In the genomic region with DNA sequence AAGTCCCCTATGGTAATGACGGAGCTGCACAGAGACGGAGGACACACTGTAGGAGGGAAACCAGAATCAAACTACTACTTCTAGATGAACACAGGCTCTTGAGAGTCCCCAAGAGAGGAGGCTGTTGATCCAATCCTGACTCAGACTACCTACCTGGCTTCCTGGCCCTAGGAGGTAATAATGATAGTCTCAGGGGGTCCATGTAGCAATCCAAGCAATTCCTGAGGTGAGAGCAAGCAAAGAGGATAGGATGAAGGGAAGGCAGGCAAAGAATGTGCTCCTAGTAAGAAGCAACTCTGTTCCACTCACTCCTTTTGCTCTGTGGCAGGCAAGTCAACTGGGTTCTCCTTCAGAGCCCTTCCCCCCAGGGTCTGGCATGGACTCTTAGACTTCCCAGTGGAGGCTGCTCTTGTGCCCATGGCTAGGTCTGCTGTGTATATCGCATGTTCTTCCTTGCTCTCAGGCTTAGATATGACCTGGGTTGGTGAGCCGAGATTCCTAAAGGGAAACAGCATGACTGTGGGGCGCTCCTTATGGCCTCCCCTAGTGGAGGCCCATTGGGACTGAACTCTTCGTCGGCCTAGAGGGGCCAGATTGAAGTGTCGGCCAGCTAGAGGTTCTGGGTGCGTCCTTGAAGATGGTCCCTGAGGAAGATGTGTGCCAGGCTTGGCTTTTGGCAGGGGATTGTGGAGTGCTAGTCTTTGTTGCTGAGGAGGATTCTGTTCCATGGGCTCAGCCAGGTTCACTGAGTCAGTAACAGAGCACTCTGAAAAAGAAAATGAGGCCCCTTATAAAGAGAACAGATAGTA, we compare ENCODE assay signal across 11 cellular contexts. TPM values are rescaled to one million over a fixed set of nuclear protein-coding genes. Genes with fewer than 3 reads are reported as not detected.
DNase-seq lines count a peak whose midpoint lies in the region; ATAC-seq and TF ChIP-seq lines count a peak whose summit lies in the region.
"Had no signal": no experiment of that assay in that cellular context is flagged by ENCODE, and none has a peak within 500 bp of the region (broad histone marks: within the 10 kb centered on the region; RNA-seq: fewer than 3 reads in every experiment).

No MANE protein-coding gene starts in this region.

- POLR2A ChIA-PET in CD8-positive, alpha-beta memory T cell (lab: Charles Lee), result interaction anchor here (2.9 to 3.3 kb wide), 3 partner anchors 7 to 45 kb away, joined by 30 to 41 read pairs (median 33); a partner anchor contains a TSS

- no peaks in the 10 kb centered on the region for H3K9me3 Mint-ChIP-seq in CD8-positive, alpha-beta memory T cell
- H3K9me3 Mint-ChIP-seq in endothelial cell (ENCODE audit: unreplicated experiment) (no peaks in the 10 kb centered on the region), progenitor cell of endocrine pancreas (ENCODE audit: low read depth) (no peaks in the 10 kb centered on the region)

- H3K4me3 ChIP-seq in CD8-positive, alpha-beta memory T cell (ENCODE audit: low read length), result no peak overlapping the region
- H3K4me3 ChIP-seq in SK-N-MC, result no peak overlapping the region

- peaks cover 68 to 87% (median 81%) of the 10 kb centered on the region in 3 donors for H3K4me1 Mint-ChIP-seq in CD8-positive, alpha-beta memory T cell
- peaks cover 7% of the 10 kb centered on the region for H3K4me1 Mint-ChIP-seq in endothelial cell (ENCODE audit: unreplicated experiment)
- peaks cover 11% of the 10 kb centered on the region for H3K4me1 Mint-ChIP-seq in progenitor cell of endocrine pancreas (ENCODE audit: low read depth)

- H3K9me3 ChIP-seq in CD8-positive, alpha-beta memory T cell (ENCODE audit: low read length), result no peaks in the 10 kb centered on the region
- no peaks in the 10 kb centered on the region for H3K9me3 ChIP-seq in SK-N-MC (ENCODE audit: low read depth, low read length)

- CTCF ChIA-PET in CD8-positive, alpha-beta memory T cell (lab: Charles Lee), result interaction anchor here (0.9 to 12.1 kb wide), 3 partner anchors 13 to 93 kb away, joined by 3 to 146 read pairs (median 52); a partner anchor contains a TSS

- in situ Hi-C loops in G401 (cut with HindIII; ENCODE audit: low sequenced_read_pairs), result no loop called here

- no peak for ATAC-seq in HG02970 (IDR thresholded peaks at IDR 0.05; ENCODE audit: low FRiP score, unreplicated experiment)

- peaks cover 0 to 2% of the 10 kb centered on the region in 2 donors for H3K27me3 Mint-ChIP-seq in CD8-positive, alpha-beta memory T cell
- peaks cover 11% of the 10 kb centered on the region for H3K27me3 Mint-ChIP-seq in endothelial cell (ENCODE audit: unreplicated experiment)
- no peaks in the 10 kb centered on the region for H3K27me3 Mint-ChIP-seq in progenitor cell of endocrine pancreas

- TF ChIP-seq CTCF in endothelial cell (IDR thresholded peaks at IDR 0.05; ENCODE audit: unreplicated experiment) (no peak), progenitor cell of endocrine pancreas (IDR thresholded peaks at IDR 0.05; ENCODE audit: unreplicated experiment) (no peak)

- no peak overlapping the region for H3K9ac ChIP-seq in SK-N-MC (ENCODE audit: insufficient read length)

- DNase-seq in CD8-positive, alpha-beta memory T cell, result no peak
- no peak for DNase-seq in SK-N-MC (ENCODE audit: low read depth, low spot score)
- no peak for DNase-seq in endothelial cell (ENCODE audit: low spot score)
- DNase-seq in progenitor cell of endocrine pancreas (ENCODE audit: low spot score, unreplicated experiment), result no peak
- no peak for DNase-seq in medulla oblongata (ENCODE audit: extremely low spot score)
- no peak for DNase-seq in G401 (ENCODE audit: low spot score)
- no peak for DNase-seq in stimulated activated CD4-positive, alpha-beta T cell treated with anti-CD3 and anti-CD28 coated beads, Interleukin-12 subunit alpha, Interleukin-12 subunit beta, amount 100 ng/mL, for 4 hours
- DNase-seq: DMS79 treated with DMSO at 0.1 percent for 48 hours, hippocampal formation, NCI-H1417 treated with DMSO at 0.1 percent for 48 hours had no signal

- H3K4me3 Mint-ChIP-seq in CD8-positive, alpha-beta memory T cell, result peak overlapping the region; percentile 60 to 99 (median 96)
- H3K4me3 Mint-ChIP-seq in endothelial cell (ENCODE audit: unreplicated experiment), result peak overlapping the region; percentile 59
- peak overlapping the region; percentile 97 for H3K4me3 Mint-ChIP-seq in progenitor cell of endocrine pancreas (ENCODE audit: low read depth)

- H3K27ac Mint-ChIP-seq in CD8-positive, alpha-beta memory T cell, result peak overlapping the region; percentile 66 to 99 (median 80)
- no peak overlapping the region for H3K27ac Mint-ChIP-seq in endothelial cell (ENCODE audit: unreplicated experiment)
- H3K27ac Mint-ChIP-seq in progenitor cell of endocrine pancreas, result no peak overlapping the region

- peaks cover 4 to 68% (median 25%) of the 10 kb centered on the region in 3 donors for H3K36me3 Mint-ChIP-seq in CD8-positive, alpha-beta memory T cell
- H3K36me3 Mint-ChIP-seq in endothelial cell (ENCODE audit: low read depth, unreplicated experiment) (peaks cover 41% of the 10 kb centered on the region), progenitor cell of endocrine pancreas (ENCODE audit: insufficient read depth) (peaks cover 24% of the 10 kb centered on the region)

- H3K27ac ChIP-seq in CD8-positive, alpha-beta memory T cell (ENCODE audit: low read depth, low read length), result no peak overlapping the region
- H3K27ac ChIP-seq in SK-N-MC, result 0 out of 2 replicates have a peak overlapping the region, but pooled peaks have one; percentile 2

- peaks cover 55% of the 10 kb centered on the region for H3K36me3 ChIP-seq in CD8-positive, alpha-beta memory T cell (ENCODE audit: insufficient read depth, low read length)
- H3K36me3 ChIP-seq in SK-N-MC (ENCODE audit: insufficient read depth, low read length), result peaks cover 59% of the 10 kb centered on the region

- peaks cover 48% of the 10 kb centered on the region for H3K4me1 ChIP-seq in CD8-positive, alpha-beta memory T cell (ENCODE audit: insufficient read depth, low read length)

- no peaks in the 10 kb centered on the region for H3K27me3 ChIP-seq in CD8-positive, alpha-beta memory T cell (ENCODE audit: insufficient read depth, low read length, poor library complexity, severe bottlenecking)

RNA-seq across cellular contexts. Expression of a gene that starts 2.1 kb away (rescaled TPM):
- 100 to 1,000 TPM; 101 to 106 TPM for total RNA-seq in CD8-positive, alpha-beta memory T cell
- 161 TPM for polyA plus RNA-seq in CD8-positive, alpha-beta memory T cell
- 25.4 TPM for total RNA-seq in endothelial cell (ENCODE audit: unreplicated experiment)
- total RNA-seq in progenitor cell of endocrine pancreas, result 56.7 and 59.2 TPM in 2 replicates
- 38.1 and 63.0 TPM in 2 replicates for total RNA-seq in G401 (2014; rRNA removed; shearing (Covaris generic))

RNA-seq across cellular contexts. Expression of a gene that starts 7.6 kb away (rescaled TPM):
- total RNA-seq in CD8-positive, alpha-beta memory T cell, result 10 to 100 TPM; 43.6 to 48.6 TPM
- 96.8 TPM for polyA plus RNA-seq in CD8-positive, alpha-beta memory T cell
- total RNA-seq in endothelial cell (ENCODE audit: unreplicated experiment) (61.3 TPM), progenitor cell of endocrine pancreas (73.6 and 86.2 TPM in 2 replicates)
- total RNA-seq in G401 (2014; rRNA removed; shearing (Covaris generic)), result 116 and 132 TPM in 2 replicates

RNA-seq across cellular contexts. Expression of a gene that starts 8.1 kb away (rescaled TPM):
- total RNA-seq in CD8-positive, alpha-beta memory T cell, result 100 to 1,000 TPM; 232 to 240 TPM
- 364 TPM for polyA plus RNA-seq in CD8-positive, alpha-beta memory T cell
- total RNA-seq in endothelial cell (ENCODE audit: unreplicated experiment) (154 TPM), progenitor cell of endocrine pancreas (161 TPM in 2 replicates)
- total RNA-seq in G401 (2014; rRNA removed; shearing (Covaris generic)), result 168 and 186 TPM in 2 replicates

RNA-seq across cellular contexts. Expression of a gene that starts 22.7 kb away (rescaled TPM):
- 1 to 10 TPM; 3.2 to 3.7 TPM for total RNA-seq in CD8-positive, alpha-beta memory T cell
- polyA plus RNA-seq in CD8-positive, alpha-beta memory T cell, result not detected
- 1.7 TPM for total RNA-seq in endothelial cell (ENCODE audit: unreplicated experiment)
- 5.8 and 7.0 TPM in 2 replicates for total RNA-seq in progenitor cell of endocrine pancreas
- total RNA-seq in G401 (2014; rRNA removed; shearing (Covaris generic)), result 0.10 TPM in 1 of 2 replicates, not detected in the other

RNA-seq across cellular contexts. Expression of a gene that starts 24.4 kb away (rescaled TPM):
- 10 to 100 TPM; 15.5 to 16.2 TPM for total RNA-seq in CD8-positive, alpha-beta memory T cell
- polyA plus RNA-seq in CD8-positive, alpha-beta memory T cell, result 25.8 TPM
- total RNA-seq in endothelial cell (ENCODE audit: unreplicated experiment), result 17.4 TPM
- 15.2 and 17.7 TPM in 2 replicates for total RNA-seq in progenitor cell of endocrine pancreas
- 16.6 and 16.9 TPM in 2 replicates for total RNA-seq in G401 (2014; rRNA removed; shearing (Covaris generic))

Comparison
In these comparisons a context has a peak if more than half of its experiments do, and no peak if none do; other contexts are left out.
1. H3K27ac Mint-ChIP-seq: peak in CD8-positive, alpha-beta memory T cell (8 of 8); none in endothelial cell (single experiment) and progenitor cell of endocrine pancreas (single experiment).
2. Peak in every context shown above with its lines, with median percentiles within 50 percentile points of each other: H3K4me3 Mint-ChIP-seq.